In the genomic region with DNA sequence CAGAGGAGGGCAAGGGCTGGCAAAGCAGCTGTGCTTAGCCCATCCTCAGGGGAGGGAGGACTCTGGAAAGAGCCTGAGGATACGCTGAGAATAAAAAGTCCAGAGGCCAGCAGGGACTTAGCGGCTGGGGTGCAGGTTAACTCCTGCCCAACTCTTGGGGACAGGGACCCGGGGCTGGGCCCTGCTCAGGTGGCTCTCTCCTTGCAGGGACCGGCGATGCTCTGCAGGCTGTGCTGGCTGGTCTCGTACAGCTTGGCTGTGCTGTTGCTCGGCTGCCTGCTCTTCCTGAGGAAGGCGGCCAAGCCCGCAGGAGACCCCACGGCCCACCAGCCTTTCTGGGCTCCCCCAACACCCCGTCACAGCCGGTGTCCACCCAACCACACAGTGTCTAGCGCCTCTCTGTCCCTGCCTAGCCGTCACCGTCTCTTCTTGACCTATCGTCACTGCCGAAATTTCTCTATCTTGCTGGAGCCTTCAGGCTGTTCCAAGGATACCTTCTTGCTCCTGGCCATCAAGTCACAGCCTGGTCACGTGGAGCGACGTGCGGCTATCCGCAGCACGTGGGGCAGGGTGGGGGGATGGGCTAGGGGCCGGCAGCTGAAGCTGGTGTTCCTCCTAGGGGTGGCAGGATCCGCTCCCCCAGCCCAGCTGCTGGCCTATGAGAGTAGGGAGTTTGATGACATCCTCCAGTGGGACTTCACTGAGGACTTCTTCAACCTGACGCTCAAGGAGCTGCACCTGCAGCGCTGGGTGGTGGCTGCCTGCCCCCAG, we compare ENCODE assay signal across 23 cellular contexts. TPM values are rescaled to one million over a fixed set of nuclear protein-coding genes. Genes with fewer than 3 reads are reported as not detected.
DNase-seq lines count a peak whose midpoint lies in the region; ATAC-seq and TF ChIP-seq lines count a peak whose summit lies in the region.
"Had no signal": no experiment of that assay in that cellular context is flagged by ENCODE, and none has a peak within 500 bp of the region (broad histone marks: within the 10 kb centered on the region; RNA-seq: fewer than 3 reads in every experiment).

No MANE protein-coding gene starts in this region.

- no peak for TF ChIP-seq CTCF in natural killer cell (IDR thresholded peaks at IDR 0.05)

- H3K4me3 Mint-ChIP-seq in natural killer cell, result peak overlapping the region; percentile 47
- no peak overlapping the region for H3K4me3 Mint-ChIP-seq in natural killer cell treated with Interleukin-12 subunit alpha and Interleukin-12 subunit beta and Interleukin-15 and Interleukin-18, amount 100 ng/mL, for 72 hours
- H3K4me3 Mint-ChIP-seq in T-helper 17 cell, result peak overlapping the region; percentile 86
- H3K4me3 Mint-ChIP-seq: T-helper 2 cell treated with Interferon-gamma antibody and Interleukin-4, amounts not matched to agents 5 μg/mL and 100 μg/mL, for 36 hours had no signal

- H3K9me3 Mint-ChIP-seq in natural killer cell, result no peaks in the 10 kb centered on the region
- H3K9me3 Mint-ChIP-seq in natural killer cell treated with Interleukin-12 subunit alpha and Interleukin-12 subunit beta and Interleukin-15 and Interleukin-18, amount 100 ng/mL, for 72 hours, result no peaks in the 10 kb centered on the region
- H3K9me3 Mint-ChIP-seq: T-helper 2 cell treated with Interferon-gamma antibody and Interleukin-4, amounts not matched to agents 5 μg/mL and 100 μg/mL, for 36 hours had no signal

- intact Hi-C loops in natural killer cell (cut with micrococcal nuclease), result no loop called here

- no peak for DNase-seq in natural killer cell
- DNase-seq in natural killer cell treated with Interleukin-12 subunit alpha and Interleukin-12 subunit beta and Interleukin-15 and Interleukin-18, amount 100 ng/mL, for 72 hours (ENCODE audit: low spot score), result no peak
- no peak for DNase-seq in T-helper 17 cell
- peak; percentile 86 for DNase-seq in mesenteric fat pad (ENCODE audit: low spot score)
- DNase-seq in inferior parietal cortex (ENCODE audit: extremely low spot score), result no peak
- no peak for DNase-seq in SHP77 treated with DMSO at 0.1 percent for 48 hours (lab: John Stamatoyannopoulos, UW)
- no peak for DNase-seq in KG1 (lab: John Stamatoyannopoulos, UW)
- DNase-seq: activated CD8-positive, alpha-beta memory T cell treated with anti-CD3 and anti-CD28 coated beads for 24 hours; COR-L47; HCEC 1CT; left colon; mucosa of descending colon; NCI-H1092; NCI-H2171 treated with DMSO at 0.1 percent for 48 hours; OCI-M1 had no signal

- ATAC-seq in natural killer cell (peak in 1 of 3 donors; percentile 15), T-helper 17 cell (no peak), GM21825 (IDR thresholded peaks at IDR 0.05; ENCODE audit: unreplicated experiment) (no peak)
- ATAC-seq in natural killer cell treated with Interleukin-12 subunit alpha and Interleukin-12 subunit beta and Interleukin-15 and Interleukin-18, amount 100 ng/mL, for 72 hours, result no peak
- ATAC-seq: left colon, mucosa of descending colon had no signal

- H3K9me3 ChIP-seq in T-helper 17 cell (ENCODE audit: control insufficient read depth, low read length, poor library complexity, severe bottlenecking), result no peaks in the 10 kb centered on the region
- H3K9me3 ChIP-seq: breast epithelium, mucosa of descending colon, SJSA1, vagina had no signal

- H3K4me1 Mint-ChIP-seq in natural killer cell, result peaks cover 7 to 14% of the 10 kb centered on the region in 2 donors
- H3K4me1 Mint-ChIP-seq in natural killer cell treated with Interleukin-12 subunit alpha and Interleukin-12 subunit beta and Interleukin-15 and Interleukin-18, amount 100 ng/mL, for 72 hours (ENCODE audit: low read depth in 2 of 2), result peaks cover 5 to 13% of the 10 kb centered on the region in 2 donors
- peaks cover 17% of the 10 kb centered on the region for H3K4me1 Mint-ChIP-seq in T-helper 17 cell

- no peaks in the 10 kb centered on the region for H3K36me3 Mint-ChIP-seq in natural killer cell
- H3K36me3 Mint-ChIP-seq in natural killer cell treated with Interleukin-12 subunit alpha and Interleukin-12 subunit beta and Interleukin-15 and Interleukin-18, amount 100 ng/mL, for 72 hours, result peaks cover 11% of the 10 kb centered on the region
- peaks cover 3% of the 10 kb centered on the region for H3K36me3 Mint-ChIP-seq in T-helper 17 cell (ENCODE audit: low read depth)

- peaks cover 8 to 16% of the 10 kb centered on the region in 2 donors for H3K27me3 Mint-ChIP-seq in natural killer cell (ENCODE audit: low read depth in 2 of 2)
- peaks cover 11 to 15% of the 10 kb centered on the region in 2 donors for H3K27me3 Mint-ChIP-seq in natural killer cell treated with Interleukin-12 subunit alpha and Interleukin-12 subunit beta and Interleukin-15 and Interleukin-18, amount 100 ng/mL, for 72 hours
- peaks cover 6% of the 10 kb centered on the region for H3K27me3 Mint-ChIP-seq in T-helper 17 cell

- H3K27ac Mint-ChIP-seq in natural killer cell (peak overlapping the region in 1 of 2 donors; percentile 9), T-helper 17 cell (peak overlapping the region; percentile 88)
- H3K27ac Mint-ChIP-seq in natural killer cell treated with Interleukin-12 subunit alpha and Interleukin-12 subunit beta and Interleukin-15 and Interleukin-18, amount 100 ng/mL, for 72 hours, result no peak overlapping the region
- H3K27ac Mint-ChIP-seq: T-helper 2 cell treated with Interferon-gamma antibody and Interleukin-4, amounts not matched to agents 5 μg/mL and 100 μg/mL, for 36 hours had no signal

RNA-seq across cellular contexts. Expression of a gene that starts 2.8 kb away (rescaled TPM):
- total RNA-seq in natural killer cell (under 1 TPM; 0.25 to 0.68 (median 0.34) TPM), T-helper 17 cell (not detected), mesenteric fat pad (not detected)
- under 1 TPM in 1 of 2 donors, not detected in 1; 0.90 TPM for total RNA-seq in natural killer cell treated with Interleukin-12 subunit alpha and Interleukin-12 subunit beta and Interleukin-15 and Interleukin-18, amount 100 ng/mL, for 72 hours
- total RNA-seq: SJSA1, skeletal muscle tissue had no signal

RNA-seq across cellular contexts. Expression of a gene that starts 19.6 kb away (rescaled TPM):
- total RNA-seq in natural killer cell, result 100 to 1,000 TPM in 2 of 3 donors, 10 to 100 TPM in 1; 84.8 to 102 (median 101) TPM
- total RNA-seq in natural killer cell treated with Interleukin-12 subunit alpha and Interleukin-12 subunit beta and Interleukin-15 and Interleukin-18, amount 100 ng/mL, for 72 hours, result 10 to 100 TPM; 43.0 to 47.3 TPM
- total RNA-seq in T-helper 17 cell, result 10 to 100 TPM; 80.9 to 95.8 TPM
- total RNA-seq in mesenteric fat pad, result 29.8 TPM

RNA-seq across cellular contexts. Expression of a gene that starts 23.4 kb away (rescaled TPM):
- 10 to 100 TPM in 1 of 3 donors, 1 to 10 TPM in 2; 5.0 to 18.5 (median 8.5) TPM for total RNA-seq in natural killer cell
- total RNA-seq in natural killer cell treated with Interleukin-12 subunit alpha and Interleukin-12 subunit beta and Interleukin-15 and Interleukin-18, amount 100 ng/mL, for 72 hours, result 1 to 10 TPM; 1.1 to 9.3 TPM
- not detected for total RNA-seq in T-helper 17 cell
- 1.1 TPM for total RNA-seq in mesenteric fat pad
- total RNA-seq: SJSA1, skeletal muscle tissue, vagina had no signal

RNA-seq across cellular contexts. Expression of a gene that starts 32.3 kb away (rescaled TPM):
- total RNA-seq in natural killer cell (not detected), T-helper 17 cell (not detected), mesenteric fat pad (not detected)
- total RNA-seq in natural killer cell treated with Interleukin-12 subunit alpha and Interleukin-12 subunit beta and Interleukin-15 and Interleukin-18, amount 100 ng/mL, for 72 hours, result not detected
- total RNA-seq: breast epithelium, dermis microvascular lymphatic vessel endothelial cell, frontal cortex, left colon, mucosa of descending colon, SJSA1, skeletal muscle tissue, vagina had no signal

RNA-seq across cellular contexts. Expression of a gene that starts 60.0 kb away (rescaled TPM):
- 10 to 100 TPM; 19.2 to 26.3 (median 24.1) TPM for total RNA-seq in natural killer cell
- 10 to 100 TPM; 31.8 to 34.4 TPM for total RNA-seq in natural killer cell treated with Interleukin-12 subunit alpha and Interleukin-12 subunit beta and Interleukin-15 and Interleukin-18, amount 100 ng/mL, for 72 hours
- 10 to 100 TPM; 18.9 to 19.2 TPM for total RNA-seq in T-helper 17 cell
- total RNA-seq in mesenteric fat pad, result 15.2 TPM
